ENCODE assay signal across 20 cellular contexts in the genomic region with DNA sequence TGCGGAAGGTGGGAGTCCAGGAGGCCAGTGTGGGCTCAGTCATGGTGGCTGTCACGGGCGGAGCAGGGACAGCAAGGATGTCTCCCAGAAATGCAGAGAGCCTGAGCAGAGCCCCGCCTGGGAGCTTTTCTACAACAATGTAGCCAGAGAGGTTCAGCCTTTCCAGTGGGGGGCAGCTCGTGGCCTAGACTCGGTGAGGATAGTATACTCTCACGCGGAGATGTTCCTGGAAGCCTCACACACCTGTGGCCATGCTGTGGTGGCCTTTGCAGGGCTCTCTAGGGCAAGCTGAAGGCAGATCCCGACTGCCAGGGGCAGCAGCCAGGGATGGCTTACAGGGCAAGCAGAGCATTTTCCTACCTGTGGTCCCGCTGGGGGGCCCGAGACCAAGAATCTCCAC.
A peak's percentile ranks its signal among the peaks of the same experiment; 100 is the strongest.
DNase-seq lines count a peak whose midpoint lies in the region; ATAC-seq and TF ChIP-seq lines count a peak whose summit lies in the region.
"Had no signal": no experiment of that assay in that cellular context is flagged by ENCODE, and none has a peak within 500 bp of the region (broad histone marks: within the 10 kb centered on the region; RNA-seq: fewer than 3 reads in every experiment).

No MANE protein-coding gene starts in this region.

- TF ChIP-seq CTCF in CD8-positive, alpha-beta T cell (IDR thresholded peaks at IDR 0.05) = no peak

- H3K9me3 Mint-ChIP-seq in activated T-cell treated with anti-CD3 and anti-CD28 coated beads, Interleukin-2, amount 50 U/mL, for 24 hours = peaks cover 10% of the 10 kb centered on the region
- peaks cover 2 to 3% of the 10 kb centered on the region in 2 donors for H3K9me3 Mint-ChIP-seq in activated T-cell treated with anti-CD3 and anti-CD28 coated beads, Interleukin-2, amount 50 U/mL, for 72 hours
- peaks cover 9% of the 10 kb centered on the region for H3K9me3 Mint-ChIP-seq in CD8-positive, alpha-beta T cell
- H3K9me3 Mint-ChIP-seq in stimulated activated memory B cell treated with anti-CD40 and anti-IgM and Interleukin-4, amounts not matched to agents 10 μg/mL and 1 μg/mL and 100 μg/mL, for 72 hours = peaks cover 8% of the 10 kb centered on the region

- no peak overlapping the region for H3K27ac ChIP-seq in CD8-positive, alpha-beta T cell (ENCODE audit: low read depth, low read length)
- H3K27ac ChIP-seq in caudate nucleus (ENCODE audit: low read depth, low read length) = peak overlapping the region; percentile 90
- H3K27ac ChIP-seq: C4-2B, HL-60 had no signal

- H3K9me3 ChIP-seq in CD8-positive, alpha-beta T cell (ENCODE audit: low read length) = no peaks in the 10 kb centered on the region

- DNase-seq in activated T-cell treated with anti-CD3 and anti-CD28 coated beads, Interleukin-2, amount 50 U/mL, for 24 hours = no peak
- no peak for DNase-seq in activated T-cell treated with anti-CD3 and anti-CD28 coated beads, Interleukin-2, amount 50 U/mL, for 72 hours
- DNase-seq in CD8-positive, alpha-beta T cell = no peak
- DNase-seq in caudate nucleus (lab: John Stamatoyannopoulos, UW) (no peak), GM19240 (ENCODE audit: insufficient read length, low spot score) (no peak)
- DNase-seq: Calu3, DMS53, NCI-H1105 treated with DMSO at 0.1 percent for 48 hours, NCI-H1694 treated with DMSO at 0.1 percent for 48 hours, NCI-H2107, NCI-H446, OCI-M1, SIG-M5 had no signal

- CTCF ChIA-PET in CD8-positive, alpha-beta T cell (lab: Charles Lee) = interaction anchor here (0.7 to 1.3 kb wide), 2 partner anchors 167 to 247 kb away, joined by 3 to 5 read pairs; no protein-coding TSS in a partner anchor

- H3K4me3 ChIP-seq in CD8-positive, alpha-beta T cell (ENCODE audit: low read depth, low read length) = no peak overlapping the region
- H3K4me3 ChIP-seq: GM23338 had no signal

- H3K36me3 ChIP-seq in CD8-positive, alpha-beta T cell (ENCODE audit: insufficient read depth, low read length) = no peaks in the 10 kb centered on the region

- peaks cover 44% of the 10 kb centered on the region for H3K4me1 ChIP-seq in CD8-positive, alpha-beta T cell (ENCODE audit: insufficient read depth, low read length)

- H3K27me3 ChIP-seq in CD8-positive, alpha-beta T cell (ENCODE audit: insufficient read depth, low read length) = no peaks in the 10 kb centered on the region

- peak overlapping the region; percentile 71 for H3K27ac Mint-ChIP-seq in activated T-cell treated with anti-CD3 and anti-CD28 coated beads, Interleukin-2, amount 50 U/mL, for 24 hours
- H3K27ac Mint-ChIP-seq in activated T-cell treated with anti-CD3 and anti-CD28 coated beads, Interleukin-2, amount 50 U/mL, for 72 hours = no peak overlapping the region
- H3K27ac Mint-ChIP-seq in CD8-positive, alpha-beta T cell = peak overlapping the region; percentile 66
- H3K27ac Mint-ChIP-seq in stimulated activated memory B cell treated with anti-CD40 and anti-IgM and Interleukin-4, amounts not matched to agents 10 μg/mL and 1 μg/mL and 100 μg/mL, for 72 hours = peak overlapping the region; percentile 54
- H3K27ac Mint-ChIP-seq: GM23338 had no signal

- POLR2A ChIA-PET in CD8-positive, alpha-beta T cell (lab: Charles Lee) = interaction anchor here (0.6 kb wide), 1 partner anchor 100 kb away, joined by 3 read pairs; no protein-coding TSS in a partner anchor

- intact Hi-C loops in CD8-positive, alpha-beta T cell (cut with DNase I, micrococcal nuclease) = loop anchor here (5.0 to 10.0 kb wide), 3 partner anchors 150 to 262 kb away; partner anchors contain the start of genes FAM210A (in 1 of the 2) and RNMT (in 1 of the 2)

- H3K4me3 Mint-ChIP-seq in activated T-cell treated with anti-CD3 and anti-CD28 coated beads, Interleukin-2, amount 50 U/mL, for 24 hours = no peak overlapping the region
- H3K4me3 Mint-ChIP-seq in activated T-cell treated with anti-CD3 and anti-CD28 coated beads, Interleukin-2, amount 50 U/mL, for 72 hours = no peak overlapping the region
- no peak overlapping the region for H3K4me3 Mint-ChIP-seq in CD8-positive, alpha-beta T cell
- no peak overlapping the region for H3K4me3 Mint-ChIP-seq in stimulated activated memory B cell treated with anti-CD40 and anti-IgM and Interleukin-4, amounts not matched to agents 10 μg/mL and 1 μg/mL and 100 μg/mL, for 72 hours
- H3K4me3 Mint-ChIP-seq: GM23338 had no signal

- peaks cover 37% of the 10 kb centered on the region for H3K36me3 Mint-ChIP-seq in activated T-cell treated with anti-CD3 and anti-CD28 coated beads, Interleukin-2, amount 50 U/mL, for 24 hours (ENCODE audit: low read depth)
- H3K36me3 Mint-ChIP-seq in activated T-cell treated with anti-CD3 and anti-CD28 coated beads, Interleukin-2, amount 50 U/mL, for 72 hours (ENCODE audit: insufficient read depth in 2 of 2) = peaks cover 10 to 20% of the 10 kb centered on the region in 2 donors
- H3K36me3 Mint-ChIP-seq in CD8-positive, alpha-beta T cell = peaks cover 19% of the 10 kb centered on the region
- peaks cover 15% of the 10 kb centered on the region for H3K36me3 Mint-ChIP-seq in stimulated activated memory B cell treated with anti-CD40 and anti-IgM and Interleukin-4, amounts not matched to agents 10 μg/mL and 1 μg/mL and 100 μg/mL, for 72 hours

- peaks cover 69% of the 10 kb centered on the region for H3K4me1 Mint-ChIP-seq in activated T-cell treated with anti-CD3 and anti-CD28 coated beads, Interleukin-2, amount 50 U/mL, for 24 hours (ENCODE audit: low read depth)
- peaks cover 58% of the 10 kb centered on the region for H3K4me1 Mint-ChIP-seq in activated T-cell treated with anti-CD3 and anti-CD28 coated beads, Interleukin-2, amount 50 U/mL, for 72 hours (ENCODE audit: low read depth)
- peaks cover 63% of the 10 kb centered on the region for H3K4me1 Mint-ChIP-seq in CD8-positive, alpha-beta T cell (ENCODE audit: low read depth)
- peaks cover 46% of the 10 kb centered on the region for H3K4me1 Mint-ChIP-seq in stimulated activated memory B cell treated with anti-CD40 and anti-IgM and Interleukin-4, amounts not matched to agents 10 μg/mL and 1 μg/mL and 100 μg/mL, for 72 hours

- no peaks in the 10 kb centered on the region for H3K27me3 Mint-ChIP-seq in activated T-cell treated with anti-CD3 and anti-CD28 coated beads, Interleukin-2, amount 50 U/mL, for 24 hours
- H3K27me3 Mint-ChIP-seq in activated T-cell treated with anti-CD3 and anti-CD28 coated beads, Interleukin-2, amount 50 U/mL, for 72 hours (ENCODE audit: low read depth) = no peaks in the 10 kb centered on the region
- no peaks in the 10 kb centered on the region for H3K27me3 Mint-ChIP-seq in CD8-positive, alpha-beta T cell (ENCODE audit: low read depth)
- H3K27me3 Mint-ChIP-seq in stimulated activated memory B cell treated with anti-CD40 and anti-IgM and Interleukin-4, amounts not matched to agents 10 μg/mL and 1 μg/mL and 100 μg/mL, for 72 hours = peaks cover 4% of the 10 kb centered on the region
- H3K27me3 Mint-ChIP-seq: IgD-negative memory B cell had no signal

- ATAC-seq in activated T-cell treated with anti-CD3 and anti-CD28 coated beads, Interleukin-2, amount 50 U/mL, for 72 hours (replicated peaks in 1 of 2) = no peak
- no peak for ATAC-seq in CD8-positive, alpha-beta T cell
- ATAC-seq in stimulated activated memory B cell treated with anti-CD40 and anti-IgM and Interleukin-4, amounts not matched to agents 10 μg/mL and 1 μg/mL and 100 μg/mL, for 72 hours = no peak
- ATAC-seq in GM18861 (IDR thresholded peaks at IDR 0.05; ENCODE audit: unreplicated experiment) = no peak
- ATAC-seq in HG02678 (IDR thresholded peaks at IDR 0.05; ENCODE audit: unreplicated experiment) = no peak
- ATAC-seq: GM23338 had no signal
